In genomic region chr14:103711516-103712431, GRCh38 we compare ENCODE assay signal across 12 cellular contexts. TPM values are rescaled to one million over a fixed set of nuclear protein-coding genes. Genes with fewer than 3 reads are reported as not detected.
A peak's percentile ranks its signal among the peaks of the same experiment; 100 is the strongest.
DNase-seq lines count a peak whose midpoint lies in the region; ATAC-seq, FAIRE-seq and TF ChIP-seq lines count a peak whose summit lies in the region.
"Had no signal": no experiment of that assay in that cellular context is flagged by ENCODE, and none has a peak within 500 bp of the region (broad histone marks: within the 10 kb centered on the region; RNA-seq: fewer than 3 reads in every experiment).

No MANE protein-coding gene starts in this region.

- H3K9me3 ChIP-seq in HepG2 (ENCODE audit: low read length) (no peaks in the 10 kb centered on the region), right lobe of liver (no peaks in the 10 kb centered on the region), aorta (ENCODE audit: control insufficient read depth, low read length) (no peaks in the 10 kb centered on the region)

- WGBS in HepG2 (ENCODE audit: low lambda C conversion rate): 97% methylated on average over 15 of the region's 27 CpGs
- 32% methylated on average over 4 of the region's 27 CpGs for WGBS in right lobe of liver (ENCODE audit: insufficient coverage, low coverage, low lambda C conversion rate, missing lambda C conversion rate)
- WGBS in mesendoderm (ENCODE audit: extremely low coverage, insufficient coverage, low lambda C conversion rate): no CpG with 5 or more reads among the region's 27 CpGs
- 6% methylated on average over 27 of the region's 27 CpGs for WGBS in aorta, 2 donors

- H3K4me3 ChIP-seq in HepG2 (replicated peaks in 1 of 3; ENCODE audit: insufficient read depth in 1 of 3, low read depth in 2 of 3, low read length in 3 of 3) (no peak overlapping the region), right lobe of liver (no peak overlapping the region), mesendoderm (ENCODE audit: low read length) (no peak overlapping the region), aorta (ENCODE audit: low read length in 2 of 2) (no peak overlapping the region)

- H3K79me2 ChIP-seq in HepG2 (ENCODE audit: insufficient read depth, low read length) (peaks cover 13% of the 10 kb centered on the region), mesendoderm (ENCODE audit: control insufficient read depth, insufficient read depth, low read length) (peaks cover 13% of the 10 kb centered on the region)

- TF ChIP-seq POLR2A in HepG2 (IDR thresholded peaks at IDR 0.05; ENCODE audit: insufficient read depth in 1 of 2, low read depth in 2 of 2, low read length in 2 of 2): peak in 1 of 2 experiments; percentile 17; a peak in 1 of 4 replicates
- TF ChIP-seq POLR2A in right lobe of liver (IDR thresholded peaks at IDR 0.05): no peak

- ATAC-seq in HepG2: no peak
- ATAC-seq in right lobe of liver: no peak
- ATAC-seq in aorta (ENCODE audit: low FRiP score): peak; percentile 34
- no peak for ATAC-seq in HG02840 (IDR thresholded peaks at IDR 0.05; ENCODE audit: low FRiP score, unreplicated experiment)
- ATAC-seq: left lobe of liver had no signal

- H3K4me2 ChIP-seq in HepG2 (ENCODE audit: low read depth, low read length) (no peak overlapping the region), mesendoderm (ENCODE audit: low read length) (no peak overlapping the region)

- no peak overlapping the region for H2AFZ ChIP-seq in HepG2 (ENCODE audit: low read length)

- CTCF ChIA-PET in HepG2 (lab: Yijun Ruan, JAX; ENCODE audit: low intra/inter-chr PET ratio, low total read pairs): no interaction called here

- H3K27ac ChIP-seq in HepG2 (ENCODE audit: extremely low read length, insufficient read depth, low read length) (no peak overlapping the region), right lobe of liver (no peak overlapping the region), cingulate gyrus (ENCODE audit: low read depth, low read length) (peak overlapping the region; percentile 60), mesendoderm (ENCODE audit: low read depth, low read length) (no peak overlapping the region), aorta (ENCODE audit: low read depth in 1 of 2, low read length in 2 of 2) (peak overlapping the region; percentile 14 to 35)

- POLR2A ChIA-PET in HepG2 (lab: Yijun Ruan, JAX): no interaction called here

- H2AK5ac ChIP-seq in mesendoderm (ENCODE audit: low read length): no peak overlapping the region

- H3K18ac ChIP-seq in mesendoderm (ENCODE audit: low read length): no peak overlapping the region

- H4K20me1 ChIP-seq in HepG2 (ENCODE audit: insufficient read depth, low read length): no peaks in the 10 kb centered on the region; the same call in 1 of the 2 replicates

- H2BK120ac ChIP-seq in mesendoderm (ENCODE audit: low read depth, low read length): no peak overlapping the region

- intact Hi-C loops in HepG2 (cut with micrococcal nuclease; ENCODE audit: unreplicated experiment) (no loop called here), right lobe of liver (cut with DNase I) (no loop called here), aorta (cut with DNase I) (no loop called here)

- H3K56ac ChIP-seq in mesendoderm (ENCODE audit: low read length): peak overlapping the region; percentile 25

- no peak overlapping the region for H3K9ac ChIP-seq in HepG2 (ENCODE audit: insufficient read depth, low read depth, low read length)
- H3K9ac ChIP-seq in mesendoderm (ENCODE audit: low read length): no peak overlapping the region

- H2BK5ac ChIP-seq in mesendoderm (ENCODE audit: low read length): no peak overlapping the region

- TF ChIP-seq EP300 in HepG2 (IDR thresholded peaks at IDR 0.05; ENCODE audit: low read depth in 2 of 2, low read length in 2 of 2) (no peak), HepG2 (CRISPR knock-in tag; IDR thresholded peaks at IDR 0.05; ENCODE audit: borderline replicate concordance) (no peak)

- no peak overlapping the region for H4K5ac ChIP-seq in mesendoderm (ENCODE audit: low read length)

- H3K79me1 ChIP-seq in mesendoderm (ENCODE audit: low read length): peaks cover 10% of the 10 kb centered on the region

- TF ChIP-seq RAD21 in HepG2 (CRISPR knock-in tag; IDR thresholded peaks at IDR 0.05): no peak

- no peak overlapping the region for H3K23ac ChIP-seq in mesendoderm (ENCODE audit: low read length)

- TF ChIP-seq CTCF in HepG2 (CRISPR knock-in tag; IDR thresholded peaks at IDR 0.05) (no peak), right lobe of liver (IDR thresholded peaks at IDR 0.05) (no peak)

- H3K4me1 ChIP-seq in HepG2 (ENCODE audit: insufficient read depth, low read length): peaks cover 19% of the 10 kb centered on the region
- peaks cover 0 to 5% (median 2%) of the 10 kb centered on the region in 4 donors for H3K4me1 ChIP-seq in right lobe of liver
- peaks cover 3% of the 10 kb centered on the region for H3K4me1 ChIP-seq in mesendoderm (ENCODE audit: control insufficient read depth, low read depth, low read length)
- no peaks in the 10 kb centered on the region for H3K4me1 ChIP-seq in aorta (ENCODE audit: control insufficient read depth in 1 of 2, insufficient read depth in 2 of 2, low read length in 2 of 2)

- in situ Hi-C loops in HepG2 (cut with HindIII; ENCODE audit: extremely low pct_ligation_motif_present, low pct_unique_long_range_greater_than_20kb): no loop called here

- H4K8ac ChIP-seq in mesendoderm (ENCODE audit: low read depth, low read length): no peak overlapping the region

- H2BK15ac ChIP-seq in mesendoderm (replicated peaks; ENCODE audit: low read depth): no peak overlapping the region

- H3K4ac ChIP-seq in mesendoderm (ENCODE audit: low read depth, low read length): no peak overlapping the region

- H3K36me3 ChIP-seq in HepG2 (replicated peaks in 1 of 2; ENCODE audit: control insufficient read depth in 1 of 2, insufficient read depth in 2 of 2, low read length in 2 of 2): peaks cover 6 to 23% of the 10 kb centered on the region in 2 experiments; a peak in 3 of 5 replicates
- H3K36me3 ChIP-seq in right lobe of liver: no peaks in the 10 kb centered on the region
- H3K36me3 ChIP-seq in mesendoderm (ENCODE audit: control insufficient read depth, insufficient read depth, low read length): peaks cover 5% of the 10 kb centered on the region
- H3K36me3 ChIP-seq in aorta (ENCODE audit: control insufficient read depth in 1 of 2, insufficient read depth in 2 of 2, low read length in 1 of 2): no peaks in the 10 kb centered on the region

- no peak for FAIRE-seq in HepG2 (lab: Jason Lieb, UNC)

- no TSS peak for BruUV-seq in HepG2 (replicated peaks; lab: Mats Ljungman, UMichigan)

- no peak for DNase-seq in HepG2 (ENCODE audit: low spot score)
- DNase-seq in right lobe of liver: no peak
- DNase-seq in mesendoderm: no peak
- DNase-seq in aorta: peak; percentile 88 to 89
- no peak for DNase-seq in mesenteric fat pad (ENCODE audit: low spot score)
- DNase-seq in activated CD4-positive, alpha-beta T cell treated with anti-CD3 and anti-CD28 coated beads, Interleukin-2, amount 50 U/mL, for 1 hour: no peak
- DNase-seq: amniotic stem cell, DMS53, SW 1271 had no signal

- H3K27me3 ChIP-seq in HepG2 (ENCODE audit: control insufficient read depth in 1 of 2, insufficient read depth in 2 of 2, low read length in 2 of 2): no peaks in the 10 kb centered on the region; a peak in 1 of 5 replicates
- no peaks in the 10 kb centered on the region for H3K27me3 ChIP-seq in right lobe of liver
- H3K27me3 ChIP-seq in mesendoderm (ENCODE audit: insufficient read depth, low read length, poor library complexity): no peaks in the 10 kb centered on the region
- no peaks in the 10 kb centered on the region for H3K27me3 ChIP-seq in aorta (ENCODE audit: control insufficient read depth in 1 of 2, insufficient read depth in 2 of 2, low read length in 1 of 2)

RNA-seq across cellular contexts. Expression of gene XRCC3, which starts 3.5 kb away (rescaled TPM):
- total RNA-seq in HepG2 (2016; rRNA removed; fragmentation: Illumina TruSeq; extraction: Trizol): 22.7 and 25.8 TPM in 2 replicates
- total RNA-seq in HepG2 (2016; cell fraction: cytosol; rRNA removed; fragmentation: Illumina TruSeq; extraction: Trizol; ENCODE audit: low read depth): 7.5 and 8.6 TPM in 2 replicates
- 22.7 and 28.8 TPM in 2 replicates for total RNA-seq in HepG2 (2016; cell fraction: insoluble cytoplasmic fraction; rRNA removed; fragmentation: Illumina TruSeq; extraction: Trizol)
- total RNA-seq in HepG2 (2016; cell fraction: membrane; rRNA removed; fragmentation: Illumina TruSeq; extraction: Trizol): 19.2 and 25.6 TPM in 2 replicates
- 16.7 and 17.3 TPM in 2 replicates for total RNA-seq in HepG2 (2016; cell fraction: nucleus; rRNA removed; fragmentation: Illumina TruSeq; extraction: Trizol)
- 5.4 and 5.8 TPM in 2 replicates for polyA plus RNA-seq in HepG2 (2011; rRNA removed)
- polyA plus RNA-seq in HepG2 (2011; cell fraction: cytosol; rRNA removed): 4.3 and 7.4 TPM in 2 replicates
- 12.7 and 15.0 TPM in 2 replicates for polyA plus RNA-seq in HepG2 (2011; cell fraction: nucleus; rRNA removed)
- polyA plus RNA-seq in HepG2 (2012): 6.2 and 8.5 TPM in 2 replicates
- polyA plus RNA-seq in HepG2 (2016; cell fraction: cytosol; fragmentation: Illumina TruSeq; extraction: Trizol; ENCODE audit: low read depth): 5.5 and 6.6 TPM in 2 replicates
- 14.6 and 16.7 TPM in 2 replicates for polyA plus RNA-seq in HepG2 (2016; cell fraction: insoluble cytoplasmic fraction; fragmentation: Illumina TruSeq; extraction: Trizol; ENCODE audit: low read depth)
- 13.9 and 14.8 TPM in 2 replicates for polyA plus RNA-seq in HepG2 (2016; cell fraction: membrane; fragmentation: Illumina TruSeq; extraction: Trizol; ENCODE audit: low read depth)
- polyA plus RNA-seq in HepG2 (2016; cell fraction: nucleus; fragmentation: Illumina TruSeq; extraction: Trizol; ENCODE audit: insufficient read depth, low read depth): 39.8 and 43.1 TPM in 2 replicates
- polyA minus RNA-seq in HepG2 (2011; rRNA and poly(A)+ RNA removed; ENCODE audit: low replicate concordance): 11.1 and 22.9 TPM in 2 replicates
- 4.7 and 5.6 TPM in 2 replicates for polyA minus RNA-seq in HepG2 (2011; cell fraction: cytosol; rRNA and poly(A)+ RNA removed)
- polyA minus RNA-seq in HepG2 (2011; cell fraction: nucleus; rRNA and poly(A)+ RNA removed): 5.5 and 7.3 TPM in 2 replicates
- 1 to 10 TPM in 5 of 6 experiments, under 1 TPM in 1; 0.88 to 6.3 (median 1.8) TPM for total RNA-seq in right lobe of liver
- 23.4 TPM for polyA plus RNA-seq in mesendoderm (2013, experiment 1 of 2)
- 23.7 TPM for polyA plus RNA-seq in mesendoderm (2013, experiment 2 of 2)
- total RNA-seq in aorta: 1 to 10 TPM; 5.2 to 5.3 TPM
- 1 to 10 TPM; 1.0 to 8.6 TPM for polyA plus RNA-seq in aorta
- total RNA-seq in mesenteric fat pad: 6.3 TPM

RNA-seq across cellular contexts. Expression of gene ZFYVE21, which starts 3.8 kb away (rescaled TPM):
- 34.3 and 35.1 TPM in 2 replicates for total RNA-seq in HepG2 (2016; rRNA removed; fragmentation: Illumina TruSeq; extraction: Trizol)
- total RNA-seq in HepG2 (2016; cell fraction: cytosol; rRNA removed; fragmentation: Illumina TruSeq; extraction: Trizol; ENCODE audit: low read depth): 12.0 and 12.6 TPM in 2 replicates
- total RNA-seq in HepG2 (2016; cell fraction: insoluble cytoplasmic fraction; rRNA removed; fragmentation: Illumina TruSeq; extraction: Trizol): 36.2 and 37.2 TPM in 2 replicates
- 23.9 and 24.1 TPM in 2 replicates for total RNA-seq in HepG2 (2016; cell fraction: membrane; rRNA removed; fragmentation: Illumina TruSeq; extraction: Trizol)
- 25.9 TPM in 2 replicates for total RNA-seq in HepG2 (2016; cell fraction: nucleus; rRNA removed; fragmentation: Illumina TruSeq; extraction: Trizol)
- 34.4 and 36.2 TPM in 2 replicates for polyA plus RNA-seq in HepG2 (2011; rRNA removed)
- polyA plus RNA-seq in HepG2 (2011; cell fraction: cytosol; rRNA removed): 33.8 and 35.9 TPM in 2 replicates
- polyA plus RNA-seq in HepG2 (2011; cell fraction: nucleus; rRNA removed): 57.7 and 67.1 TPM in 2 replicates
- polyA plus RNA-seq in HepG2 (2012): 18.5 and 20.2 TPM in 2 replicates
- 9.6 and 11.9 TPM in 2 replicates for polyA plus RNA-seq in HepG2 (2016; cell fraction: cytosol; fragmentation: Illumina TruSeq; extraction: Trizol; ENCODE audit: low read depth)
- 38.6 and 42.4 TPM in 2 replicates for polyA plus RNA-seq in HepG2 (2016; cell fraction: insoluble cytoplasmic fraction; fragmentation: Illumina TruSeq; extraction: Trizol; ENCODE audit: low read depth)
- polyA plus RNA-seq in HepG2 (2016; cell fraction: membrane; fragmentation: Illumina TruSeq; extraction: Trizol; ENCODE audit: low read depth): 20.7 and 23.8 TPM in 2 replicates
- polyA plus RNA-seq in HepG2 (2016; cell fraction: nucleus; fragmentation: Illumina TruSeq; extraction: Trizol; ENCODE audit: insufficient read depth, low read depth): 55.9 and 58.6 TPM in 2 replicates
- polyA minus RNA-seq in HepG2 (2011; rRNA and poly(A)+ RNA removed; ENCODE audit: low replicate concordance): 32.6 and 37.6 TPM in 2 replicates
- 12.3 and 14.1 TPM in 2 replicates for polyA minus RNA-seq in HepG2 (2011; cell fraction: cytosol; rRNA and poly(A)+ RNA removed)
- 23.7 and 24.3 TPM in 2 replicates for polyA minus RNA-seq in HepG2 (2011; cell fraction: nucleus; rRNA and poly(A)+ RNA removed)
- 10 to 100 TPM; 20.9 to 35.2 (median 27.6) TPM for total RNA-seq in right lobe of liver
- polyA plus RNA-seq in mesendoderm (2013, experiment 1 of 2): 32.3 TPM
- 31.1 TPM for polyA plus RNA-seq in mesendoderm (2013, experiment 2 of 2)
- 10 to 100 TPM; 69.0 to 74.8 TPM for total RNA-seq in aorta
- 100 to 1,000 TPM; 100 to 110 TPM for polyA plus RNA-seq in aorta
- 57.4 TPM for total RNA-seq in mesenteric fat pad

Comparison
In these comparisons a context has a peak if more than half of its experiments do, and no peak if none do; other contexts are left out.
1. DNase-seq: peak in aorta (2 of 2); none in HepG2 (single experiment), right lobe of liver (0 of 3), mesendoderm (single experiment), mesenteric fat pad (single experiment) and activated CD4-positive, alpha-beta T cell treated with anti-CD3 and anti-CD28 coated beads, Interleukin-2, amount 50 U/mL, for 1 hour (single experiment).
2. H3K27ac ChIP-seq: peak in cingulate gyrus (single experiment) and aorta (2 of 2); none in HepG2 (single experiment), right lobe of liver (0 of 3) and mesendoderm (single experiment).